19 cellular contexts compared by ENCODE assay signal in the genomic region with DNA sequence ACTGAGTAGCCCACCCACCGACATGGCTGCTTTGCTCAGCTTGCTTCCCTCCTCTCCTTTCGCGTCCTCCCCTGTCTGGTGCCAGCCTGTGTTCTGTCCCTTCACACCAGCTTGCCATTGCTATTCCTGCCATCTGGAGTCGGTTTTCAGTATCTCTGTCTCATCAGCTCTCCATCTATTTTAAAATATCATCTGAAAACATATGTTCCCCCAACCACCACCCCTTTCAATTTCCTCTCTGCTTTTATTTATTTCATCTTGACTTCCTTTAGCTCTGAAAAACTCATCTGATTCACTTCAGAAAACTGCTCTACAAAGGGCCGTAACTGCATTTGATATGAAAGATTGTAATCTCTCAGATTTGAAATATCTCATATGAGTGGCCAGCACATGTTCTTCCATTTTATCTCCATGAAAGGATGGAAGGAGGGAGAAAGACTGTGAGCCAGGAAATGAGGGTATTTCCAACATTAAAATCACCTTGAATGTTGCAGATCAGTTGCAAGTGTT.
DNase-seq lines count a peak whose midpoint lies in the region; ATAC-seq and TF ChIP-seq lines count a peak whose summit lies in the region.
"Had no signal": no experiment of that assay in that cellular context is flagged by ENCODE, and none has a peak within 500 bp of the region (broad histone marks: within the 10 kb centered on the region; RNA-seq: fewer than 3 reads in every experiment).

No MANE protein-coding gene starts in this region.

- H3K9me3 ChIP-seq in breast epithelium (no peaks in the 10 kb centered on the region), mesenchymal stem cell (ENCODE audit: control insufficient read depth, low read length) (no peaks in the 10 kb centered on the region), vagina (no peaks in the 10 kb centered on the region)
- H3K9me3 ChIP-seq: psoas muscle had no signal

- peak overlapping the region in 1 of 2 experiments; percentile 18 for H3K18ac ChIP-seq in mesenchymal stem cell (ENCODE audit: low read depth in 1 of 2, low read length in 2 of 2)

- H3K4me3 Mint-ChIP-seq in stimulated activated naive CD8-positive, alpha-beta T cell treated with anti-CD3 and anti-CD28 coated beads, Interleukin-15, Interleukin-2, amounts not matched to agents 100 ng/mL and 50 ng/mL, for 24 hours = no peak overlapping the region
- H3K4me3 Mint-ChIP-seq: activated CD8-positive, alpha-beta memory T cell treated with anti-CD3 and anti-CD28 coated beads, Interleukin-2, amount 10 ng/mL, durations not matched to agents 7 days and 5 days had no signal

- H3K4me2 ChIP-seq in mesenchymal stem cell (ENCODE audit: low read length, poor library complexity, severe bottlenecking) = no peak overlapping the region
- H3K4me2 ChIP-seq: smooth muscle cell had no signal

- H2BK120ac ChIP-seq in mesenchymal stem cell (ENCODE audit: low read depth, low read length) = no peak overlapping the region

- no peaks in the 10 kb centered on the region for H3K27me3 Mint-ChIP-seq in stimulated activated naive CD8-positive, alpha-beta T cell treated with anti-CD3 and anti-CD28 coated beads, Interleukin-15, Interleukin-2, amounts not matched to agents 100 ng/mL and 50 ng/mL, for 24 hours
- H3K27me3 Mint-ChIP-seq: activated CD8-positive, alpha-beta memory T cell treated with anti-CD3 and anti-CD28 coated beads, Interleukin-2, amount 10 ng/mL, durations not matched to agents 7 days and 5 days had no signal

- ATAC-seq in stimulated activated naive CD8-positive, alpha-beta T cell treated with anti-CD3 and anti-CD28 coated beads, Interleukin-15, Interleukin-2, amounts not matched to agents 100 U/mL and 50 U/mL, for 24 hours = no peak
- no peak for ATAC-seq in HG03196 (IDR thresholded peaks at IDR 0.05; ENCODE audit: unreplicated experiment)
- ATAC-seq in GM19455 (IDR thresholded peaks at IDR 0.05; ENCODE audit: unreplicated experiment) = no peak
- ATAC-seq: activated CD8-positive, alpha-beta memory T cell treated with anti-CD3 and anti-CD28 coated beads, Interleukin-2, amount 10 ng/mL, durations not matched to agents 7 days and 5 days; psoas muscle had no signal

- H3K4me1 Mint-ChIP-seq in stimulated activated naive CD8-positive, alpha-beta T cell treated with anti-CD3 and anti-CD28 coated beads, Interleukin-15, Interleukin-2, amounts not matched to agents 100 ng/mL and 50 ng/mL, for 24 hours (ENCODE audit: low read depth) = peaks cover 26% of the 10 kb centered on the region

- no peak for TF ChIP-seq POLR2A in breast epithelium (IDR thresholded peaks at IDR 0.05)
- no peak for TF ChIP-seq POLR2A in vagina (IDR thresholded peaks at IDR 0.05)

- H3K27me3 ChIP-seq in breast epithelium (no peaks in the 10 kb centered on the region), mesenchymal stem cell (ENCODE audit: control insufficient read depth in 1 of 2, insufficient read depth in 1 of 2, low read length in 2 of 2) (no peaks in the 10 kb centered on the region), vagina (no peaks in the 10 kb centered on the region)
- H3K27me3 ChIP-seq: cardiac muscle cell had no signal

- H3K4me3 ChIP-seq in breast epithelium (no peak overlapping the region), mesenchymal stem cell (ENCODE audit: insufficient read depth in 1 of 2, low read depth in 1 of 2, low read length in 2 of 2) (no peak overlapping the region), vagina (no peak overlapping the region)
- H3K4me3 ChIP-seq: cardiac muscle cell, psoas muscle, smooth muscle cell had no signal

- H3K9ac ChIP-seq in mesenchymal stem cell (ENCODE audit: low read length) = no peak overlapping the region

- H3K4ac ChIP-seq in mesenchymal stem cell (ENCODE audit: low read depth in 1 of 2, low read length in 2 of 2) = no peak overlapping the region

- no peak overlapping the region for H4K91ac ChIP-seq in mesenchymal stem cell (ENCODE audit: low read length)

- H3K14ac ChIP-seq in mesenchymal stem cell (ENCODE audit: low read length in 2 of 2) = no peak overlapping the region

- H3K27ac Mint-ChIP-seq in stimulated activated naive CD8-positive, alpha-beta T cell treated with anti-CD3 and anti-CD28 coated beads, Interleukin-15, Interleukin-2, amounts not matched to agents 100 ng/mL and 50 ng/mL, for 24 hours = peak overlapping the region; percentile 12
- H3K27ac Mint-ChIP-seq: activated CD8-positive, alpha-beta memory T cell treated with anti-CD3 and anti-CD28 coated beads, Interleukin-2, amount 10 ng/mL, durations not matched to agents 7 days and 5 days had no signal

- H2BK5ac ChIP-seq in mesenchymal stem cell (ENCODE audit: low read depth, low read length, poor library complexity, severe bottlenecking) = no peak overlapping the region

- H3K36me3 ChIP-seq in breast epithelium (no peaks in the 10 kb centered on the region), mesenchymal stem cell (ENCODE audit: control insufficient read depth in 1 of 2, insufficient read depth in 2 of 2, low read depth in 1 of 2, low read length in 2 of 2) (no peaks in the 10 kb centered on the region), vagina (no peaks in the 10 kb centered on the region)
- H3K36me3 ChIP-seq: cardiac muscle cell had no signal

- DNase-seq in stimulated activated naive CD8-positive, alpha-beta T cell treated with anti-CD3 and anti-CD28 coated beads, Interleukin-15, Interleukin-2, amounts not matched to agents 100 U/mL and 50 U/mL, for 24 hours = no peak
- DNase-seq in breast epithelium (ENCODE audit: low spot score in 2 of 2) (no peak), mesenchymal stem cell (no peak), vagina (ENCODE audit: extremely low spot score in 2 of 2) (no peak), AG08395 (ENCODE audit: low spot score) (no peak)
- DNase-seq: ACHN; activated CD4-positive, alpha-beta T cell treated with anti-CD3 and anti-CD28 coated beads for 4 hours; activated CD8-positive, alpha-beta memory T cell treated with anti-CD3 and anti-CD28 coated beads, Interleukin-2, amount 10 ng/mL, durations not matched to agents 7 days and 5 days; effector CD8-positive, alpha-beta T cell; head of caudate nucleus; KG1; NCI-H2081; psoas muscle; stimulated activated CD4-positive, alpha-beta T cell treated with anti-CD3 and anti-CD28 coated beads, Interleukin-4, amount 100 ng/mL, for 24 hours had no signal

- no peaks in the 10 kb centered on the region for H3K79me1 ChIP-seq in mesenchymal stem cell (replicated peaks; ENCODE audit: low read length, poor library complexity, severe bottlenecking)

- WGBS in mesenchymal stem cell = 94% methylated on average over 5 of the region's 5 CpGs

- H3K23ac ChIP-seq in mesenchymal stem cell (ENCODE audit: low read length in 2 of 2) = no peak overlapping the region

- no peak overlapping the region for H2BK15ac ChIP-seq in mesenchymal stem cell (ENCODE audit: low read depth, poor library complexity, severe bottlenecking)

- no peaks in the 10 kb centered on the region for H3K36me3 Mint-ChIP-seq in stimulated activated naive CD8-positive, alpha-beta T cell treated with anti-CD3 and anti-CD28 coated beads, Interleukin-15, Interleukin-2, amounts not matched to agents 100 ng/mL and 50 ng/mL, for 24 hours (ENCODE audit: low read depth)
- H3K36me3 Mint-ChIP-seq: activated CD8-positive, alpha-beta memory T cell treated with anti-CD3 and anti-CD28 coated beads, Interleukin-2, amount 10 ng/mL, durations not matched to agents 7 days and 5 days had no signal

- peak overlapping the region; percentile 59 to 81 for H3K27ac ChIP-seq in breast epithelium
- no peak overlapping the region for H3K27ac ChIP-seq in mesenchymal stem cell (ENCODE audit: low read length, poor library complexity, severe bottlenecking)
- peak overlapping the region; percentile 27 for H3K27ac ChIP-seq in vagina
- H3K27ac ChIP-seq: cardiac muscle cell, psoas muscle had no signal

- H3K4me1 ChIP-seq in breast epithelium (no peaks in the 10 kb centered on the region), mesenchymal stem cell (ENCODE audit: control insufficient read depth, insufficient read depth, low read depth, low read length) (no peaks in the 10 kb centered on the region), vagina (peaks cover 10% of the 10 kb centered on the region)
- H3K4me1 ChIP-seq: psoas muscle had no signal

- intact Hi-C loops in breast epithelium (cut with DNase I; ENCODE audit: low total_unique reads) = no loop called here
- intact Hi-C loops in vagina (cut with DNase I) = no loop called here

- peak overlapping the region; percentile 45 for H4K8ac ChIP-seq in mesenchymal stem cell (ENCODE audit: low read length)

- no peak overlapping the region for H2AK5ac ChIP-seq in mesenchymal stem cell (ENCODE audit: low read length, severe bottlenecking)

- H3K9me3 Mint-ChIP-seq in stimulated activated naive CD8-positive, alpha-beta T cell treated with anti-CD3 and anti-CD28 coated beads, Interleukin-15, Interleukin-2, amounts not matched to agents 100 ng/mL and 50 ng/mL, for 24 hours = no peaks in the 10 kb centered on the region

- H2BK12ac ChIP-seq in mesenchymal stem cell (ENCODE audit: low read length in 2 of 2) = peak overlapping the region in 1 of 2 experiments; percentile 38

- no peak for TF ChIP-seq CTCF in breast epithelium (IDR thresholded peaks at IDR 0.05)
- no peak for TF ChIP-seq CTCF in vagina (IDR thresholded peaks at IDR 0.05)

- no peak overlapping the region for H2AFZ ChIP-seq in mesenchymal stem cell (ENCODE audit: low read depth, low read length)
